In genomic region chr3:179969525-179969924, GRCh38 we compare ENCODE assay signal across 10 cellular contexts.
DNase-seq lines count a peak whose midpoint lies in the region; ATAC-seq and TF ChIP-seq lines count a peak whose summit lies in the region.
"Had no signal": no experiment of that assay in that cellular context is flagged by ENCODE, and none has a peak within 500 bp of the region (broad histone marks: within the 10 kb centered on the region; RNA-seq: fewer than 3 reads in every experiment).

No MANE protein-coding gene starts in this region.

- no peak for TF ChIP-seq POLR2A in vagina (IDR thresholded peaks at IDR 0.05)

- H3K9me3 ChIP-seq in HAP-1 (no peaks in the 10 kb centered on the region), vagina (no peaks in the 10 kb centered on the region)
- H3K9me3 ChIP-seq: right lobe of liver had no signal

- DNase-seq in CD1c-positive myeloid dendritic cell (ENCODE audit: extremely low spot score) (peak; percentile 8), HCEC 1CT (peak; percentile 87), NCI-H526 (lab: John Stamatoyannopoulos, UW) (peak; percentile 56 to 57), epithelial cell of prostate (ENCODE audit: low read depth, low spot score) (peak; percentile 68), HAP-1 (ENCODE audit: low spot score in 2 of 2) (no peak), vagina (ENCODE audit: extremely low spot score in 2 of 2) (no peak), cerebellar cortex (ENCODE audit: low spot score) (no peak)
- DNase-seq: activated B cell treated with CpG ODN at 0.5 μM for 24 hours, right lobe of liver had no signal

- H3K4me1 ChIP-seq in HAP-1 (no peaks in the 10 kb centered on the region), vagina (no peaks in the 10 kb centered on the region)

- in situ Hi-C loops in HAP-1 (cut with MboI; ENCODE audit: low sequenced_read_pairs), result no loop called here

- H3K36me3 ChIP-seq in HAP-1 (replicated peaks), result no peaks in the 10 kb centered on the region
- H3K36me3 ChIP-seq in vagina, result no peaks in the 10 kb centered on the region
- H3K36me3 ChIP-seq: right lobe of liver had no signal

- H3K4me3 ChIP-seq in HAP-1 (no peak overlapping the region), vagina (no peak overlapping the region)
- H3K4me3 ChIP-seq: right lobe of liver had no signal

- TF ChIP-seq CTCF in vagina (IDR thresholded peaks at IDR 0.05), result no peak

- H3K27ac ChIP-seq in epithelial cell of prostate, result peak overlapping the region; percentile 31
- no peak overlapping the region for H3K27ac ChIP-seq in vagina
- H3K27ac ChIP-seq: right lobe of liver had no signal

- ATAC-seq in GM19455 (IDR thresholded peaks at IDR 0.05; ENCODE audit: unreplicated experiment), result no peak
- ATAC-seq: right lobe of liver had no signal

- no peaks in the 10 kb centered on the region; the same call in 1 of the 2 replicates for H3K27me3 ChIP-seq in HAP-1 (ENCODE audit: low read depth)
- H3K27me3 ChIP-seq in vagina, result no peaks in the 10 kb centered on the region
- H3K27me3 ChIP-seq: right lobe of liver had no signal

- intact Hi-C loops in vagina (cut with DNase I), result no loop called here

Comparison
In these comparisons a context has a peak if more than half of its experiments do, and no peak if none do; other contexts are left out.
1. DNase-seq: peak in CD1c-positive myeloid dendritic cell (single experiment), HCEC 1CT (single experiment), NCI-H526 (2 of 2) and epithelial cell of prostate (single experiment); none in HAP-1 (0 of 2), vagina (0 of 2) and cerebellar cortex (single experiment).